23 cellular contexts compared by ENCODE assay signal in the genomic region with DNA sequence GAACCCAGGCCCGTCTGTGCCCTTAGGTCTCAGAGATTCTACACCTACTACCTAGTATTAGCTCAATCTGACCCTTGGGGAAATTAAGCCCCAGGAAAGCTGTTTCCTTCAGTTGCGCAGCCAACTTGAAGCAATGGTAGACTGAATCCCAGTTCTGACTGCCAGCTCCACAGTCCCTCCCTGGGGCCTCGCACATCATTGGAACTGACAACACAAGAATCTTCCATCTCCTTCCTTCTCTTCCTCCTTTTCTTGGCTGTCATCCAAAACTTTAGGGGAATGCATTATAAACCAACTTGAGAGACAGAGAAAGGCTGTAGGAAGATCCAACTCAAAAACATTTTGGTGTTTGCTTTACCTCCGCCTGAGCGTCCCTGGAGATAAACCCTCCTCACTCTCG. TPM values are rescaled to one million over a fixed set of nuclear protein-coding genes. Genes with fewer than 3 reads are reported as not detected.
DNase-seq lines count a peak whose midpoint lies in the region; ATAC-seq, FAIRE-seq and TF ChIP-seq lines count a peak whose summit lies in the region.
"Had no signal": no experiment of that assay in that cellular context is flagged by ENCODE, and none has a peak within 500 bp of the region (broad histone marks: within the 10 kb centered on the region; RNA-seq: fewer than 3 reads in every experiment).

No MANE protein-coding gene starts in this region.

- no peak overlapping the region for H3K4ac ChIP-seq in mesenchymal stem cell (ENCODE audit: low read depth in 1 of 2, low read length in 2 of 2)

- H3K36me3 Mint-ChIP-seq in neural progenitor cell, result no peaks in the 10 kb centered on the region
- H3K36me3 Mint-ChIP-seq: CD4-positive, CD25-positive, alpha-beta regulatory T cell had no signal

- no peak for TF ChIP-seq RAD21 in K562 (CRISPR knock-in tag; conservative IDR thresholded peaks at IDR 0.05 in 1 of 2, IDR thresholded peaks at IDR 0.05 in 1 of 2)

- H4K20me1 ChIP-seq in K562 (replicated peaks; ENCODE audit: control insufficient read depth, insufficient read depth, low read length) (no peaks in the 10 kb centered on the region), neural progenitor cell (ENCODE audit: low read depth) (no peaks in the 10 kb centered on the region)

- H3K4me3 ChIP-seq in A673 (ENCODE audit: low read depth, low read length, poor library complexity, severe bottlenecking) (no peak overlapping the region), K562 (no peak overlapping the region), mesenchymal stem cell (ENCODE audit: insufficient read depth in 1 of 2, low read depth in 1 of 2, low read length in 2 of 2) (no peak overlapping the region), neural progenitor cell (no peak overlapping the region), brain microvascular endothelial cell (ENCODE audit: low read depth, low read length) (no peak overlapping the region), SJCRH30 (no peak overlapping the region)
- H3K4me3 ChIP-seq: A549, GM23338, SJSA1 had no signal

- TF ChIP-seq EP300 in K562 (IDR thresholded peaks at IDR 0.05; ENCODE audit: low read length), result no peak

- H3K18ac ChIP-seq in mesenchymal stem cell (ENCODE audit: low read depth in 1 of 2, low read length in 2 of 2), result no peak overlapping the region

- no peaks in the 10 kb centered on the region for H3F3A ChIP-seq in neural progenitor cell (ENCODE audit: low read depth)

- H3K4me2 ChIP-seq in K562 (ENCODE audit: insufficient read depth, low read length), result no peak overlapping the region
- no peak overlapping the region for H3K4me2 ChIP-seq in mesenchymal stem cell (ENCODE audit: low read length, poor library complexity, severe bottlenecking)
- no peak overlapping the region for H3K4me2 ChIP-seq in neural progenitor cell
- H3K4me2 ChIP-seq: A549, GM23338 had no signal

- ATAC-seq in K562, result no peak
- ATAC-seq: A549, GM23338 had no signal

- no peaks in the 10 kb centered on the region for H3K9me1 ChIP-seq in K562 (ENCODE audit: control insufficient read depth, insufficient read depth, low read length)

- H3K27me3 Mint-ChIP-seq in neural progenitor cell (ENCODE audit: insufficient read depth, low read depth), result peaks cover 7% of the 10 kb centered on the region
- H3K27me3 Mint-ChIP-seq: CD4-positive, CD25-positive, alpha-beta regulatory T cell had no signal

- H3K23ac ChIP-seq in mesenchymal stem cell (ENCODE audit: low read length in 2 of 2), result no peak overlapping the region

- peaks cover 18% of the 10 kb centered on the region for H3K4me1 Mint-ChIP-seq in neural progenitor cell
- H3K4me1 Mint-ChIP-seq: CD4-positive, CD25-positive, alpha-beta regulatory T cell; IgD-negative memory B cell had no signal

- H2BK15ac ChIP-seq in mesenchymal stem cell (ENCODE audit: low read depth, poor library complexity, severe bottlenecking), result no peak overlapping the region

- no peak overlapping the region for H2AFZ ChIP-seq in K562 (ENCODE audit: low read depth, low read length)
- H2AFZ ChIP-seq in mesenchymal stem cell (ENCODE audit: low read depth, low read length), result no peak overlapping the region
- H2AFZ ChIP-seq in neural progenitor cell (replicated peaks), result no peak overlapping the region
- H2AFZ ChIP-seq: GM23338 had no signal

- H3K9me3 Mint-ChIP-seq in neural progenitor cell, result no peaks in the 10 kb centered on the region
- H3K9me3 Mint-ChIP-seq: GM23338 had no signal

- TF ChIP-seq CTCF in A673 (conservative IDR thresholded peaks at IDR 0.05; ENCODE audit: low read depth, low read length), result no peak
- no peak for TF ChIP-seq CTCF in K562 (IDR thresholded peaks at IDR 0.05 in 2 of 3, conservative IDR thresholded peaks at IDR 0.05 in 1 of 3; ENCODE audit: insufficient read depth in 2 of 3, low read depth in 1 of 3, low read length in 3 of 3)
- no peak for TF ChIP-seq CTCF in neural progenitor cell (IDR thresholded peaks at IDR 0.05)
- TF ChIP-seq CTCF in brain microvascular endothelial cell (IDR thresholded peaks at IDR 0.05; ENCODE audit: low read depth, low read length, missing control alignments), result no peak

- H3K27ac Mint-ChIP-seq in neural progenitor cell, result no peak overlapping the region
- H3K27ac Mint-ChIP-seq: CD4-positive, CD25-positive, alpha-beta regulatory T cell; GM23338; IgD-negative memory B cell had no signal

- no peaks in the 10 kb centered on the region for H3K36me3 ChIP-seq in A673 (ENCODE audit: insufficient read depth, low read length, poor library complexity, severe bottlenecking)
- H3K36me3 ChIP-seq in K562 (ENCODE audit: control insufficient read depth, insufficient read depth, low read length), result no peaks in the 10 kb centered on the region
- H3K36me3 ChIP-seq in mesenchymal stem cell (ENCODE audit: control insufficient read depth in 1 of 2, insufficient read depth in 2 of 2, low read depth in 1 of 2, low read length in 2 of 2), result peaks cover 0 to 10% of the 10 kb centered on the region in 2 experiments
- H3K36me3 ChIP-seq in neural progenitor cell, result no peaks in the 10 kb centered on the region
- H3K36me3 ChIP-seq in brain microvascular endothelial cell (replicated peaks), result no peaks in the 10 kb centered on the region
- H3K36me3 ChIP-seq in SJCRH30, result no peaks in the 10 kb centered on the region
- H3K36me3 ChIP-seq: SJSA1 had no signal

- POLR2A ChIA-PET in A673 (lab: Charles Lee; ENCODE audit: low non-redundant PET), result no interaction called here
- POLR2A ChIA-PET in K562 (lab: Yijun Ruan, JAX), result no interaction called here

- H3K4me3 Mint-ChIP-seq in neural progenitor cell, result no peak overlapping the region
- H3K4me3 Mint-ChIP-seq: CD4-positive, CD25-positive, alpha-beta regulatory T cell; GM23338; IgD-negative memory B cell had no signal

- H3K9ac ChIP-seq in K562 (ENCODE audit: insufficient read depth in 1 of 2, low read depth in 2 of 2, low read length in 2 of 2) (no peak overlapping the region), mesenchymal stem cell (ENCODE audit: low read length) (no peak overlapping the region), neural progenitor cell (no peak overlapping the region)

- no peaks in the 10 kb centered on the region for H3K79me2 ChIP-seq in K562 (ENCODE audit: control insufficient read depth, insufficient read depth, low read length)
- no peaks in the 10 kb centered on the region for H3K79me2 ChIP-seq in neural progenitor cell (ENCODE audit: low read depth)

- FAIRE-seq in K562 (lab: Jason Lieb, UNC), result no peak
- FAIRE-seq: A549, G401.6, GM12892, RCC 7860 had no signal

- H3K27ac ChIP-seq in A673 (ENCODE audit: low read depth, low read length, poor library complexity, severe bottlenecking) (no peak overlapping the region), K562 (ENCODE audit: extremely low read depth, low read depth, low read length) (no peak overlapping the region), mesenchymal stem cell (ENCODE audit: low read length, poor library complexity, severe bottlenecking) (peak overlapping the region; percentile 38), neural progenitor cell (no peak overlapping the region), brain microvascular endothelial cell (no peak overlapping the region), SJCRH30 (no peak overlapping the region)
- H3K27ac ChIP-seq: A549, SJSA1 had no signal

- no peak overlapping the region for H4K8ac ChIP-seq in mesenchymal stem cell (ENCODE audit: low read length)

- H2BK12ac ChIP-seq in mesenchymal stem cell (ENCODE audit: low read length in 2 of 2), result no peak overlapping the region

- WGBS in K562 (ENCODE audit: insufficient coverage, low coverage, missing lambda C conversion rate), result 0% methylated on average over 6 of the region's 6 CpGs
- 64% methylated on average over 6 of the region's 6 CpGs for WGBS in mesenchymal stem cell

- no peaks in the 10 kb centered on the region for H3K27me3 ChIP-seq in A673 (replicated peaks; ENCODE audit: insufficient read depth, low read depth, low read length, poor library complexity)
- H3K27me3 ChIP-seq in K562 (ENCODE audit: control insufficient read depth in 2 of 2, insufficient read depth in 2 of 2, low read length in 2 of 2), result peaks cover 0 to 8% of the 10 kb centered on the region in 2 experiments; a peak in 2 of 5 replicates
- H3K27me3 ChIP-seq in mesenchymal stem cell (ENCODE audit: control insufficient read depth in 1 of 2, insufficient read depth in 1 of 2, low read length in 2 of 2), result peaks cover 0 to 68% of the 10 kb centered on the region in 2 experiments
- H3K27me3 ChIP-seq in neural progenitor cell, result no peaks in the 10 kb centered on the region
- no peaks in the 10 kb centered on the region for H3K27me3 ChIP-seq in brain microvascular endothelial cell (replicated peaks)
- no peaks in the 10 kb centered on the region for H3K27me3 ChIP-seq in SJCRH30
- H3K27me3 ChIP-seq: SJSA1 had no signal

- no peak overlapping the region for H2BK5ac ChIP-seq in mesenchymal stem cell (ENCODE audit: low read depth, low read length, poor library complexity, severe bottlenecking)

- H3K14ac ChIP-seq in mesenchymal stem cell (ENCODE audit: low read length in 2 of 2), result no peak overlapping the region

- BruUV-seq in A673 (replicated peaks; lab: Mats Ljungman, UMichigan) (no TSS peak), K562 (replicated peaks; lab: Mats Ljungman, UMichigan) (no TSS peak)

- H3K4me1 ChIP-seq in A673 (ENCODE audit: insufficient read depth, low read length, poor library complexity, severe bottlenecking), result peaks cover 25% of the 10 kb centered on the region
- no peaks in the 10 kb centered on the region for H3K4me1 ChIP-seq in K562 (replicated peaks in 1 of 2; ENCODE audit: control insufficient read depth in 2 of 2, insufficient read depth in 2 of 2, low read length in 2 of 2)
- peaks cover 32% of the 10 kb centered on the region for H3K4me1 ChIP-seq in mesenchymal stem cell (ENCODE audit: control insufficient read depth, insufficient read depth, low read depth, low read length)
- H3K4me1 ChIP-seq in neural progenitor cell, result peaks cover 14% of the 10 kb centered on the region
- peaks cover 13% of the 10 kb centered on the region for H3K4me1 ChIP-seq in SJCRH30

- peak; percentile 29 for DNase-seq in A673 (ENCODE audit: low spot score)
- DNase-seq in EH (ENCODE audit: low read depth), result peak; percentile 3
- no peak for DNase-seq in K562 (ENCODE audit: extremely low read depth in 1 of 4, low spot score in 3 of 4)
- DNase-seq in mesenchymal stem cell, result peak; percentile 4
- DNase-seq in neural progenitor cell (ENCODE audit: low spot score), result no peak
- no peak for DNase-seq in brain microvascular endothelial cell
- DNase-seq in SJCRH30, result no peak
- DNase-seq: CD4-positive, CD25-positive, alpha-beta regulatory T cell; HCEC 1CT; NCI-H1694; NCI-H2081; NCI-H446; NCI-H526; OCI-M1 had no signal

- H4K91ac ChIP-seq in mesenchymal stem cell (ENCODE audit: low read length), result no peak overlapping the region

- intact Hi-C loops in A673 (cut with micrococcal nuclease; ENCODE audit: unreplicated experiment) (no loop called here), K562 (cut with micrococcal nuclease) (no loop called here)

- peak overlapping the region; percentile 85 for H2AK5ac ChIP-seq in mesenchymal stem cell (ENCODE audit: low read length, severe bottlenecking)

- H2BK120ac ChIP-seq in mesenchymal stem cell (ENCODE audit: low read depth, low read length), result no peak overlapping the region

- peaks cover 13% of the 10 kb centered on the region for H3K79me1 ChIP-seq in mesenchymal stem cell (replicated peaks; ENCODE audit: low read length, poor library complexity, severe bottlenecking)

- CTCF ChIA-PET in A673 (lab: Charles Lee), result no interaction called here
- CTCF ChIA-PET in K562 (lab: Yijun Ruan, JAX; ENCODE audit: low intra/inter-chr PET ratio), result no interaction called here

- in situ Hi-C loops in K562 (cut with MboI) (no loop called here), brain microvascular endothelial cell (cut with HindIII; ENCODE audit: low pct_ligation_motif_present, low sequenced_read_pairs) (no loop called here)

- H3K9me3 ChIP-seq in A673 (ENCODE audit: low read depth, low read length, poor library complexity, severe bottlenecking) (no peaks in the 10 kb centered on the region), K562 (replicated peaks; ENCODE audit: control insufficient read depth, insufficient read depth, low read depth, low read length) (no peaks in the 10 kb centered on the region), mesenchymal stem cell (ENCODE audit: control insufficient read depth, low read length) (peaks cover 4% of the 10 kb centered on the region), neural progenitor cell (ENCODE audit: low read depth) (no peaks in the 10 kb centered on the region), SJCRH30 (replicated peaks) (no peaks in the 10 kb centered on the region)
- H3K9me3 ChIP-seq: A549, SJSA1 had no signal

- TF ChIP-seq POLR2A in K562 (conservative IDR thresholded peaks at IDR 0.05), result no peak

RNA-seq across cellular contexts. Expression of gene KCNIP1, which starts 16.5 kb away (rescaled TPM):
- 3.6 and 3.7 TPM in 2 replicates for total RNA-seq in A673 (2021)
- not detected in 2 replicates for total RNA-seq in K562 (2011; cell fraction: chromatin; rRNA removed; ENCODE audit: low replicate concordance)
- total RNA-seq in K562 (2011; cell fraction: nucleolus; rRNA removed), result not detected in 2 replicates
- total RNA-seq in K562 (2011; cell fraction: nucleoplasm; rRNA removed), result not detected in 2 replicates
- not detected in 2 replicates for total RNA-seq in K562 (2014; rRNA removed)
- total RNA-seq in K562 (2014; rRNA removed; fragmentation: Illumina TruSeq; extraction: Trizol), result not detected in 2 replicates
- not detected in 2 replicates for total RNA-seq in K562 (2015; rRNA removed; fragmentation: Illumina TruSeq; extraction: Trizol)
- not detected in 2 replicates for total RNA-seq in K562 (2021)
- polyA plus RNA-seq in K562 (2011; rRNA removed), result not detected in 2 replicates
- not detected in 2 replicates for polyA plus RNA-seq in K562 (2011; cell fraction: cytosol; rRNA removed)
- not detected in 2 replicates for polyA plus RNA-seq in K562 (2011; cell fraction: nucleus; rRNA removed)
- polyA plus RNA-seq in K562 (2012), result not detected in 2 replicates
- polyA plus RNA-seq in K562 (2014; fragmentation: Illumina TruSeq; extraction: Trizol), result not detected in 2 replicates
- not detected for polyA plus RNA-seq in K562 (2014; fragmentation: Nextera tagmentation; extraction: Ambion mirVana)
- polyA plus RNA-seq in K562 (2014; rRNA removed), result not detected in 2 replicates
- polyA minus RNA-seq in K562 (2011; rRNA and poly(A)+ RNA removed), result not detected in 2 replicates
- polyA minus RNA-seq in K562 (2011; cell fraction: cytosol; rRNA and poly(A)+ RNA removed), result not detected in 2 replicates
- polyA minus RNA-seq in K562 (2011; cell fraction: nucleus; rRNA and poly(A)+ RNA removed), result not detected in 2 replicates
- not detected for polyA plus RNA-seq in mesenchymal stem cell (2013, experiment 1 of 2)
- not detected for polyA plus RNA-seq in mesenchymal stem cell (2013, experiment 2 of 2)
- 2.4 and 2.8 TPM in 2 replicates for total RNA-seq in neural progenitor cell (ENCODE audit: low replicate concordance)
- 0.81 and 1.4 TPM in 2 replicates for total RNA-seq in SJCRH30 (2014; rRNA removed; shearing (Covaris generic))
- total RNA-seq: CD4-positive, CD25-positive, alpha-beta regulatory T cell; MCF 10A had no signal
- polyA plus RNA-seq: A549; BJ; CD4-positive, CD25-positive, alpha-beta regulatory T cell; IgD-negative memory B cell had no signal

Comparison
In these comparisons a context has a peak if more than half of its experiments do, and no peak if none do; other contexts are left out.
1. DNase-seq: peak in A673 (single experiment), EH (single experiment) and mesenchymal stem cell (single experiment); none in K562 (0 of 4), neural progenitor cell (single experiment), brain microvascular endothelial cell (single experiment) and SJCRH30 (0 of 2).